ENCODE assay signal across 20 cellular contexts in the genomic region with DNA sequence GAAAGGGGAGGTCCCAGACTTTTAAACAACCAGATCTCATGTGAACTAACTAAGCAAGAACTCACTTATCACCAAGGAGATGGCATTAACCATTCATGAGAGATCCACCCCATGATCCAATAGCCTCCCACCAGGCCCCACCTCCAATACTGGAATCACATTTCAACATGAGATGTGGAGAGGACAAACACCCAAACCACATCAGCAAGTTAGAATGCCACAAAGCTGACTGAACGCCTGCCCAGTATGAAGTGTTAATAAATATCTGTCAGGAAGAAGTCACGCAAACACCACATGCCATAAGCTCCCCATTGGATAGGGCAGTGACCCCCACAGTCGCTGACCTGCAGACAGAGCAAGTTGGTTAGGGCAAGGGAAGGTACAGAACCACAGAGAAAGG. TPM values are rescaled to one million over a fixed set of nuclear protein-coding genes. Genes with fewer than 3 reads are reported as not detected.
A peak's percentile ranks its signal among the peaks of the same experiment; 100 is the strongest.
DNase-seq lines count a peak whose midpoint lies in the region; ATAC-seq and TF ChIP-seq lines count a peak whose summit lies in the region.
"Had no signal": no experiment of that assay in that cellular context is flagged by ENCODE, and none has a peak within 500 bp of the region (broad histone marks: within the 10 kb centered on the region; RNA-seq: fewer than 3 reads in every experiment).

No MANE protein-coding gene starts in this region.

- CTCF ChIA-PET in BJ (lab: Yijun Ruan, JAX), result interaction anchor here (1.0 to 1.3 kb wide), 2 partner anchors 12 to 17 kb away, joined by 3 read pairs; no protein-coding TSS in a partner anchor
- CTCF ChIA-PET in WTC11 (lab: Charles Lee), result no interaction called here

- H3K36me3 ChIP-seq in BJ (ENCODE audit: control insufficient read depth, insufficient read depth, low read length), result no peaks in the 10 kb centered on the region
- H3K36me3 ChIP-seq: BLaER1 treated with 17β-estradiol and CSF1 and Interleukin-3, amounts not matched to agents 10 nM and 100 nM; SJCRH30 had no signal

- no peaks in the 10 kb centered on the region for H3K4me1 Mint-ChIP-seq in WTC11
- H3K4me1 Mint-ChIP-seq: brain had no signal

- POLR2A ChIA-PET in BJ (lab: Charles Lee) (no interaction called here), WTC11 (lab: Charles Lee) (no interaction called here)

- no peak overlapping the region for H3K4me3 Mint-ChIP-seq in WTC11
- H3K4me3 Mint-ChIP-seq: activated naive CD4-positive, alpha-beta T cell treated with anti-CD3 and anti-CD28 coated beads for 36 hours; brain; IgD-negative memory B cell; nephron had no signal

- TF ChIP-seq CTCF in BJ (IDR thresholded peaks at IDR 0.05; ENCODE audit: insufficient read depth, low read depth, low read length), result no peak
- TF ChIP-seq CTCF in WTC11 (IDR thresholded peaks at IDR 0.05), result no peak
- no peak for TF ChIP-seq CTCF in foreskin fibroblast (IDR thresholded peaks at IDR 0.05; ENCODE audit: low read depth, low read length)

- H3K27ac ChIP-seq in right cardiac atrium (ENCODE audit: low read length), result no peak overlapping the region
- H3K27ac ChIP-seq: BLaER1 treated with 17β-estradiol and CSF1 and Interleukin-3, amounts not matched to agents 10 nM and 100 nM; SJCRH30 had no signal

- H3K4me1 ChIP-seq in right cardiac atrium (ENCODE audit: control insufficient read depth, insufficient read depth, low read length), result no peaks in the 10 kb centered on the region

- H3K9me3 ChIP-seq in right cardiac atrium (ENCODE audit: control insufficient read depth, low read length), result no peaks in the 10 kb centered on the region
- H3K9me3 ChIP-seq: BLaER1 treated with 17β-estradiol and CSF1 and Interleukin-3, amounts not matched to agents 10 nM and 100 nM; SJCRH30 had no signal

- H3K27ac Mint-ChIP-seq in WTC11, result no peak overlapping the region
- H3K27ac Mint-ChIP-seq: activated naive CD4-positive, alpha-beta T cell treated with anti-CD3 and anti-CD28 coated beads for 36 hours; brain; IgD-negative memory B cell; nephron had no signal

- WGBS in right cardiac atrium, result 79% methylated on average over 3 of the region's 3 CpGs

- intact Hi-C loops in right cardiac atrium (cut with DNase I) (no loop called here), cardiac septum (cut with DNase I) (no loop called here)

- no peaks in the 10 kb centered on the region for H3K27me3 ChIP-seq in BJ (ENCODE audit: control insufficient read depth, insufficient read depth, low read length)
- H3K27me3 ChIP-seq in right cardiac atrium (ENCODE audit: control insufficient read depth, insufficient read depth), result no peaks in the 10 kb centered on the region
- H3K27me3 ChIP-seq: BLaER1 treated with 17β-estradiol and CSF1 and Interleukin-3, amounts not matched to agents 10 nM and 100 nM; SJCRH30 had no signal

- no peaks in the 10 kb centered on the region for H3K36me3 Mint-ChIP-seq in WTC11
- H3K36me3 Mint-ChIP-seq: brain had no signal

- ATAC-seq in WTC11 (peak; percentile 38; the same call in 1 of the 2 replicates), right cardiac atrium (no peak), GM18520 (IDR thresholded peaks at IDR 0.05; ENCODE audit: unreplicated experiment) (no peak)

- H3K9me3 Mint-ChIP-seq in WTC11, result 0 out of 2 replicates have a peak, but pooled peaks cover 3% of the 10 kb centered on the region
- H3K9me3 Mint-ChIP-seq: activated naive CD4-positive, alpha-beta T cell treated with anti-CD3 and anti-CD28 coated beads for 36 hours; IgD-negative memory B cell had no signal

- DNase-seq in BJ (ENCODE audit: low read depth) (peak; percentile 81), HS-27A (ENCODE audit: low read depth) (peak; percentile 58), WTC11 (ENCODE audit: low spot score) (no peak), foreskin fibroblast (peak; percentile 95 to 97), right cardiac atrium (no peak), cardiac septum (ENCODE audit: low spot score) (no peak), NCI-H146 (lab: John Stamatoyannopoulos, UW) (no peak)
- DNase-seq: activated CD4-positive, alpha-beta T cell treated with anti-CD3 and anti-CD28 coated beads for 48 hours; activated naive CD4-positive, alpha-beta T cell treated with anti-CD3 and anti-CD28 coated beads for 36 hours; DMS153; NCI-H1105 treated with DMSO at 0.1 percent for 48 hours; NCI-H446 treated with DMSO at 0.1 percent for 48 hours; T1000 had no signal

- H3K4me3 ChIP-seq in BJ (ENCODE audit: low read depth, low read length), result no peak overlapping the region
- no peak overlapping the region for H3K4me3 ChIP-seq in foreskin fibroblast (ENCODE audit: low read depth in 1 of 2, low read length in 2 of 2)
- no peak overlapping the region for H3K4me3 ChIP-seq in right cardiac atrium (ENCODE audit: low read length)
- H3K4me3 ChIP-seq: BLaER1 treated with 17β-estradiol and CSF1 and Interleukin-3, amounts not matched to agents 10 nM and 100 nM; SJCRH30 had no signal

- no peaks in the 10 kb centered on the region for H3K27me3 Mint-ChIP-seq in WTC11 (ENCODE audit: low read depth)
- H3K27me3 Mint-ChIP-seq: brain had no signal

TF ChIP-seq in WTC11, 78 proteins besides CTCF, POLR2A, EP300 and RAD21 (continues in another document):
- TF ChIP-seq MXD4 (CRISPR knock-in tag; IDR thresholded peaks at IDR 0.05; ENCODE audit: borderline replicate concordance), result no peak
- TF ChIP-seq CREM (CRISPR knock-in tag; IDR thresholded peaks at IDR 0.05), result no peak
- TF ChIP-seq SMAD3 (CRISPR knock-in tag; IDR thresholded peaks at IDR 0.05; ENCODE audit: borderline replicate concordance), result no peak
- no peak for TF ChIP-seq ZSCAN18 (CRISPR knock-in tag; IDR thresholded peaks at IDR 0.05)
- TF ChIP-seq, protein P1, sequence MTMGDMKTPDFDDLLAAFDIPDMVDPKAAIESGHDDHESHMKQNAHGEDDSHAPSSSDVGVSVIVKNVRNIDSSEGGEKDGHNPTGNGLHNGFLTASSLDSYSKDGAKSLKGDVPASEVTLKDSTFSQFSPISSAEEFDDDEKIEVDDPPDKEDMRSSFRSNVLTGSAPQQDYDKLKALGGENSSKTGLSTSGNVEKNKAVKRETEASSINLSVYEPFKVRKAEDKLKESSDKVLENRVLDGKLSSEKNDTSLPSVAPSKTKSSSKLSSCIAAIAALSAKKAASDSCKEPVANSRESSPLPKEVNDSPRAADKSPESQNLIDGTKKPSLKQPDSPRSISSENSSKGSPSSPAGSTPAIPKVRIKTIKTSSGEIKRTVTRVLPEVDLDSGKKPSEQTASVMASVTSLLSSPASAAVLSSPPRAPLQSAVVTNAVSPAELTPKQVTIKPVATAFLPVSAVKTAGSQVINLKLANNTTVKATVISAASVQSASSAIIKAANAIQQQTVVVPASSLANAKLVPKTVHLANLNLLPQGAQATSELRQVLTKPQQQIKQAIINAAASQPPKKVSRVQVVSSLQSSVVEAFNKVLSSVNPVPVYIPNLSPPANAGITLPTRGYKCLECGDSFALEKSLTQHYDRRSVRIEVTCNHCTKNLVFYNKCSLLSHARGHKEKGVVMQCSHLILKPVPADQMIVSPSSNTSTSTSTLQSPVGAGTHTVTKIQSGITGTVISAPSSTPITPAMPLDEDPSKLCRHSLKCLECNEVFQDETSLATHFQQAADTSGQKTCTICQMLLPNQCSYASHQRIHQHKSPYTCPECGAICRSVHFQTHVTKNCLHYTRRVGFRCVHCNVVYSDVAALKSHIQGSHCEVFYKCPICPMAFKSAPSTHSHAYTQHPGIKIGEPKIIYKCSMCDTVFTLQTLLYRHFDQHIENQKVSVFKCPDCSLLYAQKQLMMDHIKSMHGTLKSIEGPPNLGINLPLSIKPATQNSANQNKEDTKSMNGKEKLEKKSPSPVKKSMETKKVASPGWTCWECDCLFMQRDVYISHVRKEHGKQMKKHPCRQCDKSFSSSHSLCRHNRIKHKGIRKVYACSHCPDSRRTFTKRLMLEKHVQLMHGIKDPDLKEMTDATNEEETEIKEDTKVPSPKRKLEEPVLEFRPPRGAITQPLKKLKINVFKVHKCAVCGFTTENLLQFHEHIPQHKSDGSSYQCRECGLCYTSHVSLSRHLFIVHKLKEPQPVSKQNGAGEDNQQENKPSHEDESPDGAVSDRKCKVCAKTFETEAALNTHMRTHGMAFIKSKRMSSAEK (CRISPR knock-in tag; IDR thresholded peaks at IDR 0.05; ENCODE audit: borderline replicate concordance), result no peak
- TF ChIP-seq GABPB1 (CRISPR knock-in tag; IDR thresholded peaks at IDR 0.05), result no peak
- no peak for TF ChIP-seq SOX15 (CRISPR knock-in tag; IDR thresholded peaks at IDR 0.05)
- no peak for TF ChIP-seq IRF2 (CRISPR knock-in tag; IDR thresholded peaks at IDR 0.05; ENCODE audit: borderline replicate concordance, low read depth)
- no peak for TF ChIP-seq ZNF138 (CRISPR knock-in tag; conservative IDR thresholded peaks at IDR 0.05)
- TF ChIP-seq RELA (CRISPR knock-in tag; IDR thresholded peaks at IDR 0.05; ENCODE audit: borderline replicate concordance), result no peak
- no peak for TF ChIP-seq ESRRA (CRISPR knock-in tag; IDR thresholded peaks at IDR 0.05; ENCODE audit: borderline replicate concordance)
- TF ChIP-seq ZNF232 (CRISPR knock-in tag; IDR thresholded peaks at IDR 0.05), result no peak
- TF ChIP-seq, protein P2, sequence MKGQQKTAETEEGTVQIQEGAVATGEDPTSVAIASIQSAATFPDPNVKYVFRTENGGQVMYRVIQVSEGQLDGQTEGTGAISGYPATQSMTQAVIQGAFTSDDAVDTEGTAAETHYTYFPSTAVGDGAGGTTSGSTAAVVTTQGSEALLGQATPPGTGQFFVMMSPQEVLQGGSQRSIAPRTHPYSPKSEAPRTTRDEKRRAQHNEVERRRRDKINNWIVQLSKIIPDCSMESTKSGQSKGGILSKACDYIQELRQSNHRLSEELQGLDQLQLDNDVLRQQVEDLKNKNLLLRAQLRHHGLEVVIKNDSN (CRISPR knock-in tag; IDR thresholded peaks at IDR 0.05), result no peak

RNA-seq across cellular contexts. Expression of gene SLC10A6, which starts 14.3 kb away (rescaled TPM):
- 0.72 and 0.98 TPM in 2 replicates for polyA plus RNA-seq in BJ (2011; rRNA removed)
- polyA minus RNA-seq in BJ (2011; rRNA and poly(A)+ RNA removed), result 3.1 and 4.0 TPM in 2 replicates
- total RNA-seq in WTC11 (2021), result not detected in 3 replicates
- 1 to 10 TPM in 1 of 4 donors, under 1 TPM in 3; 0.71 to 1.6 (median 0.87) TPM for total RNA-seq in right cardiac atrium
- polyA plus RNA-seq in right cardiac atrium, result 0.52 TPM
- total RNA-seq in cardiac septum, result 1.3 TPM
- total RNA-seq: activated naive CD4-positive, alpha-beta T cell treated with anti-CD3 and anti-CD28 coated beads for 36 hours; SJCRH30 had no signal
- polyA plus RNA-seq: IgD-negative memory B cell had no signal

RNA-seq across cellular contexts. Expression of gene C4orf36, which starts 57.3 kb away (rescaled TPM):
- polyA plus RNA-seq in BJ (2011; rRNA removed) (3.0 and 3.1 TPM in 2 replicates), right cardiac atrium (0.18 TPM)
- 0.46 and 0.85 TPM in 2 replicates for polyA minus RNA-seq in BJ (2011; rRNA and poly(A)+ RNA removed)
- total RNA-seq in WTC11 (2021) (0.73 to 1.5 TPM (median 0.79 TPM) in 3 replicates), right cardiac atrium (1 to 10 TPM in 1 of 4 donors, under 1 TPM in 1, not detected in 2; 0.97 to 2.3 TPM), cardiac septum (0.78 TPM)
- total RNA-seq: lung microvascular endothelial cell had no signal
- polyA plus RNA-seq: IgD-negative memory B cell had no signal

Comparison
In these comparisons a context has a peak if more than half of its experiments do, and no peak if none do; other contexts are left out.
1. DNase-seq: peak in BJ (single experiment), HS-27A (single experiment) and foreskin fibroblast (2 of 2); none in WTC11 (single experiment), right cardiac atrium (0 of 3), cardiac septum (single experiment) and NCI-H146 (single experiment).